ENCODE assay signal across 33 cellular contexts in genomic region chr4:75054089-75054488, GRCh38.
"Had no signal": no experiment of that assay in that cellular context is flagged by ENCODE, and none has a peak within 500 bp of the region (broad histone marks: within the 10 kb centered on the region; RNA-seq: fewer than 3 reads in every experiment).

No MANE protein-coding gene starts in this region.

- H3K36me3 Mint-ChIP-seq: activated CD4-positive, alpha-beta memory T cell treated with anti-CD3 and anti-CD28 coated beads for 36 hours; activated CD8-positive, alpha-beta memory T cell treated with anti-CD3 and anti-CD28 coated beads, Interleukin-2, amount 10 ng/mL, durations not matched to agents 7 days and 5 days; activated naive CD4-positive, alpha-beta T cell treated with anti-CD3 and anti-CD28 coated beads, Interleukin-2, amount 50 U/mL, for 24 hours; activated naive CD8-positive, alpha-beta T cell treated with anti-CD3 and anti-CD28 coated beads for 36 hours; brain had no signal

- H3K4me3 Mint-ChIP-seq: activated CD4-positive, alpha-beta memory T cell treated with anti-CD3 and anti-CD28 coated beads for 36 hours; activated CD4-positive, alpha-beta T cell treated with anti-CD3 and anti-CD28 coated beads for 36 hours; activated CD4-positive, alpha-beta T cell treated with anti-CD3 and anti-CD28 coated beads, Interleukin-2, amount 10 ng/mL, durations not matched to agents 24 days and 14 days; activated CD8-positive, alpha-beta memory T cell treated with anti-CD3 and anti-CD28 coated beads, Interleukin-2, amount 10 ng/mL, durations not matched to agents 7 days and 5 days; activated CD8-positive, alpha-beta T cell treated with anti-CD3 and anti-CD28 coated beads, Interleukin-2, amount 10 ng/mL, durations not matched to agents 7 days and 5 days; activated naive CD4-positive, alpha-beta T cell treated with anti-CD3 and anti-CD28 coated beads for 36 hours; activated naive CD4-positive, alpha-beta T cell treated with anti-CD3 and anti-CD28 coated beads, Interleukin-2, amount 50 U/mL, for 24 hours; activated naive CD8-positive, alpha-beta T cell treated with anti-CD3 and anti-CD28 coated beads for 36 hours; activated naive CD8-positive, alpha-beta T cell treated with anti-CD3 and anti-CD28 coated beads, Interleukin-2, amount 50 U/mL, for 24 hours; activated T-helper 1 cell treated with anti-CD3 and anti-CD28 coated beads, Interleukin-12 subunit alpha, Interleukin-12 subunit beta, Interleukin-2, Interleukin-4 antibody, amounts not matched to agents 30 ng/mL and 10 ng/mL and 1 ng/mL, durations not matched to agents 14 hours and 24 hours and 36 hours; brain; endodermal cell had no signal

- H3K27ac Mint-ChIP-seq: activated CD4-positive, alpha-beta memory T cell treated with anti-CD3 and anti-CD28 coated beads for 36 hours; activated CD4-positive, alpha-beta T cell treated with anti-CD3 and anti-CD28 coated beads for 36 hours; activated CD4-positive, alpha-beta T cell treated with anti-CD3 and anti-CD28 coated beads, Interleukin-2, amount 10 ng/mL, durations not matched to agents 24 days and 14 days; activated CD8-positive, alpha-beta memory T cell treated with anti-CD3 and anti-CD28 coated beads, Interleukin-2, amount 10 ng/mL, durations not matched to agents 7 days and 5 days; activated CD8-positive, alpha-beta T cell treated with anti-CD3 and anti-CD28 coated beads, Interleukin-2, amount 10 ng/mL, durations not matched to agents 7 days and 5 days; activated naive CD4-positive, alpha-beta T cell treated with anti-CD3 and anti-CD28 coated beads for 36 hours; activated naive CD4-positive, alpha-beta T cell treated with anti-CD3 and anti-CD28 coated beads, Interleukin-2, amount 50 U/mL, for 24 hours; activated naive CD8-positive, alpha-beta T cell treated with anti-CD3 and anti-CD28 coated beads for 36 hours; activated naive CD8-positive, alpha-beta T cell treated with anti-CD3 and anti-CD28 coated beads, Interleukin-2, amount 50 U/mL, for 24 hours; activated T-helper 1 cell treated with anti-CD3 and anti-CD28 coated beads, Interleukin-12 subunit alpha, Interleukin-12 subunit beta, Interleukin-2, Interleukin-4 antibody, amounts not matched to agents 30 ng/mL and 10 ng/mL and 1 ng/mL, durations not matched to agents 14 hours and 24 hours and 36 hours; activated T-helper 2 cell treated with anti-CD3 and anti-CD28 coated beads, Interferon-gamma antibody, Interleukin-2, Interleukin-4, amounts not matched to agents 10 μg/mL and 5 μg/mL and 100 μg/mL, durations not matched to agents 14 hours and 24 hours and 36 hours; brain; endodermal cell had no signal

- H3K27me3 Mint-ChIP-seq: activated CD4-positive, alpha-beta T cell treated with anti-CD3 and anti-CD28 coated beads for 36 hours; activated CD4-positive, alpha-beta T cell treated with anti-CD3 and anti-CD28 coated beads, Interleukin-2, amount 10 ng/mL, durations not matched to agents 24 days and 14 days; activated CD8-positive, alpha-beta memory T cell treated with anti-CD3 and anti-CD28 coated beads, Interleukin-2, amount 10 ng/mL, durations not matched to agents 7 days and 5 days; activated naive CD4-positive, alpha-beta T cell treated with anti-CD3 and anti-CD28 coated beads, Interleukin-2, amount 50 U/mL, for 24 hours; activated naive CD8-positive, alpha-beta T cell treated with anti-CD3 and anti-CD28 coated beads for 36 hours; activated naive CD8-positive, alpha-beta T cell treated with anti-CD3 and anti-CD28 coated beads, Interleukin-2, amount 50 U/mL, for 24 hours had no signal

- H3K4me1 Mint-ChIP-seq: activated CD4-positive, alpha-beta T cell treated with anti-CD3 and anti-CD28 coated beads for 36 hours; activated CD4-positive, alpha-beta T cell treated with anti-CD3 and anti-CD28 coated beads, Interleukin-2, amount 10 ng/mL, durations not matched to agents 24 days and 14 days; activated CD8-positive, alpha-beta memory T cell treated with anti-CD3 and anti-CD28 coated beads, Interleukin-2, amount 10 ng/mL, durations not matched to agents 7 days and 5 days; activated naive CD4-positive, alpha-beta T cell treated with anti-CD3 and anti-CD28 coated beads, Interleukin-2, amount 50 U/mL, for 24 hours; activated naive CD8-positive, alpha-beta T cell treated with anti-CD3 and anti-CD28 coated beads for 36 hours; activated naive CD8-positive, alpha-beta T cell treated with anti-CD3 and anti-CD28 coated beads, Interleukin-2, amount 50 U/mL, for 24 hours; endodermal cell had no signal

- DNase-seq: activated CD4-positive, alpha-beta memory T cell treated with anti-CD3 and anti-CD28 coated beads for 36 hours; activated CD4-positive, alpha-beta T cell treated with anti-CD3 and anti-CD28 coated beads for 36 hours; activated CD4-positive, alpha-beta T cell treated with anti-CD3 and anti-CD28 coated beads, Interleukin-2, amount 10 ng/mL, durations not matched to agents 24 days and 14 days; activated CD4-positive, CD25-positive, alpha-beta regulatory T cell; activated CD4-positive, CD25-positive, alpha-beta regulatory T cell treated with anti-CD3 and anti-CD28 coated beads, Interleukin-2, amount 50 U/mL, for 72 hours; activated CD8-positive, alpha-beta memory T cell treated with anti-CD3 and anti-CD28 coated beads, Interleukin-2, amount 10 ng/mL, durations not matched to agents 7 days and 5 days; activated CD8-positive, alpha-beta memory T cell treated with anti-CD3 and anti-CD28 coated beads, Interleukin-2, amount 50 U/mL, for 4 hours; activated CD8-positive, alpha-beta T cell treated with anti-CD3 and anti-CD28 coated beads, Interleukin-2, amount 10 ng/mL, durations not matched to agents 7 days and 5 days; activated effector memory CD4-positive, alpha-beta T cell treated with anti-CD3 and anti-CD28 coated beads, Interleukin-2, amount 50 U/mL, for 16 hours; activated naive CD4-positive, alpha-beta T cell treated with anti-CD3 and anti-CD28 coated beads for 36 hours; activated naive CD8-positive, alpha-beta T cell treated with anti-CD3 and anti-CD28 coated beads for 36 hours; activated naive CD8-positive, alpha-beta T cell treated with anti-CD3 and anti-CD28 coated beads, Interleukin-2, amount 50 U/mL, for 24 hours; activated T-cell treated with anti-CD3 and anti-CD28 coated beads, Interleukin-2, amount 50 U/mL, for 1 hour; activated T-cell treated with anti-CD3 and anti-CD28 coated beads, Interleukin-2, amount 50 U/mL, for 48 hours; adrenal gland; central memory CD4-positive, alpha-beta T cell; cerebellar nuclear complex; colonic mucosa; effector memory CD4-positive, alpha-beta T cell; endodermal cell; foreskin keratinocyte; gastrocnemius medialis; glutamatergic neuron; heart left ventricle; T-helper 2 cell had no signal

- H3K27ac ChIP-seq: adrenal gland, ascending aorta, breast epithelium, cardiac muscle cell, colonic mucosa, esophagus muscularis mucosa, foreskin keratinocyte, gastrocnemius medialis, heart left ventricle had no signal

- H3K9me3 Mint-ChIP-seq: activated CD4-positive, alpha-beta memory T cell treated with anti-CD3 and anti-CD28 coated beads for 36 hours; activated CD4-positive, alpha-beta T cell treated with anti-CD3 and anti-CD28 coated beads, Interleukin-2, amount 10 ng/mL, durations not matched to agents 24 days and 14 days; activated naive CD4-positive, alpha-beta T cell treated with anti-CD3 and anti-CD28 coated beads for 36 hours; activated naive CD4-positive, alpha-beta T cell treated with anti-CD3 and anti-CD28 coated beads, Interleukin-2, amount 50 U/mL, for 24 hours; activated naive CD8-positive, alpha-beta T cell treated with anti-CD3 and anti-CD28 coated beads for 36 hours; activated naive CD8-positive, alpha-beta T cell treated with anti-CD3 and anti-CD28 coated beads, Interleukin-2, amount 50 U/mL, for 24 hours; activated T-helper 1 cell treated with anti-CD3 and anti-CD28 coated beads, Interleukin-12 subunit alpha, Interleukin-12 subunit beta, Interleukin-2, Interleukin-4 antibody, amounts not matched to agents 30 ng/mL and 10 ng/mL and 1 ng/mL, durations not matched to agents 14 hours and 24 hours and 36 hours; activated T-helper 2 cell treated with anti-CD3 and anti-CD28 coated beads, Interferon-gamma antibody, Interleukin-2, Interleukin-4, amounts not matched to agents 10 μg/mL and 5 μg/mL and 100 μg/mL, durations not matched to agents 14 hours and 24 hours and 36 hours; brain; endodermal cell had no signal

- H3K4me3 ChIP-seq: adrenal gland, ascending aorta, breast epithelium, cardiac muscle cell, colonic mucosa, esophagus muscularis mucosa, gastrocnemius medialis, heart left ventricle had no signal

- H3K27me3 ChIP-seq: adrenal gland, ascending aorta, breast epithelium, cardiac muscle cell, colonic mucosa, esophagus muscularis mucosa, gastrocnemius medialis, heart left ventricle had no signal
